Comparison of ENCODE assay signal across 15 cellular contexts in the genomic region with DNA sequence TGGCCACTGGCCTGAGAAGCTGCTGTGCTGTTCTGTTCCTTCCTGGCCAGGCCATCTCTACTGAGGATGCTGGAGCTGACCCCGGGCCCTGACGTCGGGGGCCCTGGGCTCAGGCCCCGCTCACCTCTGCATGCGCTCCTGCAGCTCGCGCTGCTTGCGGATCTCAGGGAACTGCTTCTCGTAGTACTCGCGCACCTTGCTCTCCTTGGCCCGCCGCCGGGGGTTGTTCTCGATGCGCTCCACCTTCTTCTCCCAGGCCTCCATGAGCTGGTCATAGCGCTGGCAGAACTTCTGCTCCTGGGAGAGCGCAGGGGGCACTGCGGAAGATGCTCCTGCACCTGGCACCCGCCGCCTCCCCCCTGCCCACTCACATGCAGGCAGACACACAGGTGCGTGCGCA.
"Had no signal": no experiment of that assay in that cellular context is flagged by ENCODE, and none has a peak within 500 bp of the region (broad histone marks: within the 10 kb centered on the region; RNA-seq: fewer than 3 reads in every experiment).

No MANE protein-coding gene starts in this region.

- H3K9me3 Mint-ChIP-seq: activated naive CD8-positive, alpha-beta T cell treated with anti-CD3 and anti-CD28 coated beads for 36 hours had no signal

- H3K27me3 Mint-ChIP-seq: activated naive CD8-positive, alpha-beta T cell treated with anti-CD3 and anti-CD28 coated beads for 36 hours had no signal

- H3K27ac Mint-ChIP-seq: activated naive CD8-positive, alpha-beta T cell treated with anti-CD3 and anti-CD28 coated beads for 36 hours; T-helper 1 cell treated with Interleukin-12 subunit alpha and Interleukin-12 subunit beta and Interleukin-4 antibody, amounts not matched to agents 30 μg/mL and 1 μg/mL, for 36 hours had no signal

- H2AFZ ChIP-seq: parathyroid adenoma had no signal

- H3K9ac ChIP-seq: parathyroid adenoma had no signal

- H3K4me1 Mint-ChIP-seq: activated naive CD8-positive, alpha-beta T cell treated with anti-CD3 and anti-CD28 coated beads for 36 hours had no signal

- ATAC-seq: left lobe of liver; stimulated activated naive CD8-positive, alpha-beta T cell treated with anti-CD3 and anti-CD28 coated beads, Interleukin-15, Interleukin-2, amounts not matched to agents 100 U/mL and 50 U/mL, for 24 hours had no signal

- DNase-seq: activated CD4-positive, alpha-beta T cell treated with anti-CD3 and anti-CD28 coated beads, Interleukin-2, amount 50 U/mL, for 4 hours; activated CD4-positive, CD25-positive, alpha-beta regulatory T cell treated with anti-CD3 and anti-CD28 coated beads, Interleukin-2, amount 50 U/mL, for 72 hours; activated naive CD8-positive, alpha-beta T cell treated with anti-CD3 and anti-CD28 coated beads for 36 hours; amniotic stem cell; head of caudate nucleus; kidney; stimulated activated naive CD8-positive, alpha-beta T cell treated with anti-CD3 and anti-CD28 coated beads, Interleukin-15, Interleukin-2, amounts not matched to agents 100 U/mL and 50 U/mL, for 24 hours; uterus had no signal

- H3K9me3 ChIP-seq: neutrophil, tibial nerve, uterus had no signal

- H3K27ac ChIP-seq: neutrophil, parathyroid adenoma had no signal

- H3K4me3 Mint-ChIP-seq: activated naive CD8-positive, alpha-beta T cell treated with anti-CD3 and anti-CD28 coated beads for 36 hours; T-helper 1 cell treated with Interleukin-12 subunit alpha and Interleukin-12 subunit beta and Interleukin-4 antibody, amounts not matched to agents 30 μg/mL and 1 μg/mL, for 36 hours had no signal

- FAIRE-seq: frontal cortex, kidney had no signal

- H3K4me1 ChIP-seq: parathyroid adenoma had no signal

- H3K36me3 ChIP-seq: uterus had no signal

- H3K4me3 ChIP-seq: lung, tibial nerve, uterus had no signal

- H3K27me3 ChIP-seq: neutrophil, tibial nerve, uterus had no signal
